27 cellular contexts compared by ENCODE assay signal in genomic region chr11:69272961-69273461, GRCh38. TPM values are rescaled to one million over a fixed set of nuclear protein-coding genes. Genes with fewer than 3 reads are reported as not detected.
DNase-seq lines count a peak whose midpoint lies in the region; ATAC-seq, FAIRE-seq and TF ChIP-seq lines count a peak whose summit lies in the region.
"Had no signal": no experiment of that assay in that cellular context is flagged by ENCODE, and none has a peak within 500 bp of the region (broad histone marks: within the 10 kb centered on the region; RNA-seq: fewer than 3 reads in every experiment).

No MANE protein-coding gene starts in this region.

- BruUV-seq in HepG2 (replicated peaks; lab: Mats Ljungman, UMichigan), result no TSS peak

- no peak overlapping the region for H3K9ac ChIP-seq in HepG2 (ENCODE audit: insufficient read depth, low read depth, low read length)

- no peak for FAIRE-seq in HepG2 (lab: Jason Lieb, UNC)
- FAIRE-seq in small intestine (lab: Jason Lieb, UNC), result no peak
- FAIRE-seq: GM12891, H1 had no signal

- H4K20me1 ChIP-seq in HepG2 (ENCODE audit: insufficient read depth, low read length), result 0 out of 2 replicates have a peak, but pooled peaks cover 3% of the 10 kb centered on the region

- no peak for ATAC-seq in body of pancreas
- ATAC-seq in HepG2, result peak; percentile 28; the same call in 2 of the 3 replicates
- ATAC-seq in stimulated activated memory B cell treated with anti-CD40 and anti-IgM and Interleukin-4, amounts not matched to agents 10 μg/mL and 1 μg/mL and 100 μg/mL, for 72 hours, result no peak
- no peak for ATAC-seq in HG03159 (IDR thresholded peaks at IDR 0.05; ENCODE audit: unreplicated experiment)

- TF ChIP-seq CTCF in body of pancreas (IDR thresholded peaks at IDR 0.05) (no peak), esophagus squamous epithelium (IDR thresholded peaks at IDR 0.05) (no peak), HepG2 (CRISPR knock-in tag; IDR thresholded peaks at IDR 0.05) (no peak), spleen (IDR thresholded peaks at IDR 0.05 in 8 of 11, conservative IDR thresholded peaks at IDR 0.05 in 3 of 11) (no peak)

- H3K4me1 ChIP-seq in body of pancreas, result peaks cover 50% of the 10 kb centered on the region
- peaks cover 8 to 57% (median 19%) of the 10 kb centered on the region in 3 donors for H3K4me1 ChIP-seq in esophagus squamous epithelium
- peaks cover 36% of the 10 kb centered on the region for H3K4me1 ChIP-seq in HepG2 (ENCODE audit: insufficient read depth, low read length)
- peaks cover 0 to 12% (median 4%) of the 10 kb centered on the region in 6 donors for H3K4me1 ChIP-seq in spleen
- H3K4me1 ChIP-seq in small intestine (ENCODE audit: control insufficient read depth in 2 of 2, insufficient read depth in 1 of 2, low read depth in 1 of 2, low read length in 1 of 2), result peaks cover 0 to 6% of the 10 kb centered on the region in 2 donors
- H3K4me1 ChIP-seq: BE2C had no signal

- no peaks in the 10 kb centered on the region for H3K79me2 ChIP-seq in HepG2 (ENCODE audit: insufficient read depth, low read length)

- in situ Hi-C loops in HepG2 (cut with HindIII; ENCODE audit: extremely low pct_ligation_motif_present, low pct_unique_long_range_greater_than_20kb), result loop anchor here (10.0 kb wide), 1 partner anchor 58 kb away; no protein-coding TSS in a partner anchor

- H3K27ac Mint-ChIP-seq in stimulated activated memory B cell treated with anti-CD40 and anti-IgM and Interleukin-4, amounts not matched to agents 10 μg/mL and 1 μg/mL and 100 μg/mL, for 72 hours, result no peak overlapping the region
- H3K27ac Mint-ChIP-seq: CD14-positive monocyte; CD8-positive, alpha-beta memory T cell; IgD-negative memory B cell had no signal

- POLR2A ChIA-PET in HepG2 (lab: Yijun Ruan, JAX), result no interaction called here

- H3K9me3 ChIP-seq in body of pancreas (no peaks in the 10 kb centered on the region), esophagus squamous epithelium (no peaks in the 10 kb centered on the region), HepG2 (ENCODE audit: low read length) (no peaks in the 10 kb centered on the region), spleen (no peaks in the 10 kb centered on the region), small intestine (ENCODE audit: control insufficient read depth, low read depth) (no peaks in the 10 kb centered on the region)
- H3K9me3 ChIP-seq: BE2C had no signal

- H2AFZ ChIP-seq in HepG2 (ENCODE audit: low read length), result no peak overlapping the region
- H2AFZ ChIP-seq: PC-9 had no signal

- H3K4me1 Mint-ChIP-seq in stimulated activated memory B cell treated with anti-CD40 and anti-IgM and Interleukin-4, amounts not matched to agents 10 μg/mL and 1 μg/mL and 100 μg/mL, for 72 hours, result peaks cover 17% of the 10 kb centered on the region
- H3K4me1 Mint-ChIP-seq: CD14-positive monocyte; CD8-positive, alpha-beta memory T cell had no signal

- H3K27me3 ChIP-seq in body of pancreas, result no peaks in the 10 kb centered on the region
- H3K27me3 ChIP-seq in esophagus squamous epithelium, result no peaks in the 10 kb centered on the region
- H3K27me3 ChIP-seq in HepG2 (ENCODE audit: control insufficient read depth in 1 of 2, insufficient read depth in 2 of 2, low read length in 2 of 2), result peaks cover 7 to 35% of the 10 kb centered on the region in 2 experiments; a peak in 3 of 5 replicates
- peaks cover 0 to 8% (median 0%) of the 10 kb centered on the region in 7 donors for H3K27me3 ChIP-seq in spleen (replicated peaks in 1 of 7)
- no peaks in the 10 kb centered on the region for H3K27me3 ChIP-seq in small intestine (ENCODE audit: control insufficient read depth in 2 of 2, insufficient read depth in 2 of 2, low read length in 2 of 2)
- H3K27me3 ChIP-seq: BE2C had no signal

- 62 to 91% methylated on average over 7 to 15 of the region's 16 CpGs for WGBS in body of pancreas, 2 donors
- WGBS in esophagus squamous epithelium, 2 donors, result 0 to 43% methylated on average over 1 to 2 of the region's 16 CpGs
- WGBS in HepG2 (ENCODE audit: low lambda C conversion rate), result 24% methylated on average over 2 of the region's 16 CpGs
- WGBS in spleen, 5 donors, result 88 to 96% (median 90%) methylated on average over 2 to 16 of the region's 16 CpGs
- WGBS in small intestine, 3 donors, result 80 to 83% (median 81%) methylated on average over 16 of the region's 16 CpGs

- DNase-seq in body of pancreas (no peak), esophagus squamous epithelium (lab: John Stamatoyannopoulos, UW) (no peak), HepG2 (ENCODE audit: low spot score) (no peak), spleen (peak; percentile 54), DMS53 (lab: John Stamatoyannopoulos, UW) (no peak), small intestine (no peak)
- DNase-seq: BE2C; CD8-positive, alpha-beta memory T cell; DMS 273 treated with DMSO at 0.1 percent for 48 hours; DMS79 treated with DMSO at 0.1 percent for 48 hours; GF-D8; HCEC 1CT; NCI-H1048; NCI-H1417; NCI-H1694; NCI-H2029 treated with DMSO at 0.1 percent for 48 hours; NCI-H446 treated with DMSO at 0.1 percent for 48 hours; NCI-H526; NCI-H82; PC-9; Right ventricle myocardium superior had no signal

- intact Hi-C loops in body of pancreas (cut with DNase I) (no loop called here), esophagus squamous epithelium (cut with DNase I) (no loop called here), HepG2 (cut with micrococcal nuclease; ENCODE audit: unreplicated experiment) (no loop called here), spleen (cut with DNase I; ENCODE audit: low total_unique reads) (no loop called here)

- CTCF ChIA-PET in HepG2 (lab: Yijun Ruan, JAX; ENCODE audit: low intra/inter-chr PET ratio, low total read pairs), result no interaction called here

- H3K36me3 ChIP-seq in body of pancreas (replicated peaks in 1 of 2; ENCODE audit: insufficient read depth in 1 of 2, low read depth in 2 of 2) (no peaks in the 10 kb centered on the region), esophagus squamous epithelium (no peaks in the 10 kb centered on the region), HepG2 (replicated peaks in 1 of 2; ENCODE audit: control insufficient read depth in 1 of 2, insufficient read depth in 2 of 2, low read length in 2 of 2) (no peaks in the 10 kb centered on the region), spleen (no peaks in the 10 kb centered on the region), small intestine (ENCODE audit: control insufficient read depth in 2 of 2, insufficient read depth in 2 of 2, low read length in 2 of 2) (no peaks in the 10 kb centered on the region)
- H3K36me3 ChIP-seq: BE2C had no signal

- H3K4me3 Mint-ChIP-seq in stimulated activated memory B cell treated with anti-CD40 and anti-IgM and Interleukin-4, amounts not matched to agents 10 μg/mL and 1 μg/mL and 100 μg/mL, for 72 hours, result no peak overlapping the region
- H3K4me3 Mint-ChIP-seq: CD14-positive monocyte; CD8-positive, alpha-beta memory T cell; IgD-negative memory B cell had no signal

- H3K4me2 ChIP-seq in HepG2 (ENCODE audit: low read depth, low read length), result no peak overlapping the region

- peak overlapping the region; percentile 88 to 94 (median 90) for H3K27ac ChIP-seq in body of pancreas
- peak overlapping the region in 3 of 4 donors; percentile 80 to 91 (median 81) for H3K27ac ChIP-seq in esophagus squamous epithelium
- no peak overlapping the region for H3K27ac ChIP-seq in HepG2 (ENCODE audit: extremely low read length, insufficient read depth, low read length)
- H3K27ac ChIP-seq in spleen, result no peak overlapping the region
- H3K27ac ChIP-seq in small intestine (ENCODE audit: low read depth in 1 of 2, low read length in 1 of 2), result no peak overlapping the region

- peaks cover 10% of the 10 kb centered on the region for H3K9me3 Mint-ChIP-seq in stimulated activated memory B cell treated with anti-CD40 and anti-IgM and Interleukin-4, amounts not matched to agents 10 μg/mL and 1 μg/mL and 100 μg/mL, for 72 hours
- H3K9me3 Mint-ChIP-seq: CD8-positive, alpha-beta memory T cell; IgD-negative memory B cell had no signal

- H3K4me3 ChIP-seq in body of pancreas (no peak overlapping the region), esophagus squamous epithelium (no peak overlapping the region), HepG2 (replicated peaks in 1 of 3; ENCODE audit: insufficient read depth in 1 of 3, low read depth in 2 of 3, low read length in 3 of 3) (no peak overlapping the region), spleen (no peak overlapping the region), small intestine (ENCODE audit: low read depth in 1 of 2, low read length in 2 of 2) (no peak overlapping the region)
- H3K4me3 ChIP-seq: PC-9 had no signal

- TF ChIP-seq EP300 in HepG2 (IDR thresholded peaks at IDR 0.05; ENCODE audit: low read depth in 2 of 2, low read length in 2 of 2) (no peak), HepG2 (CRISPR knock-in tag; IDR thresholded peaks at IDR 0.05; ENCODE audit: borderline replicate concordance) (no peak)

- H3K27me3 Mint-ChIP-seq in stimulated activated memory B cell treated with anti-CD40 and anti-IgM and Interleukin-4, amounts not matched to agents 10 μg/mL and 1 μg/mL and 100 μg/mL, for 72 hours, result peaks cover 10% of the 10 kb centered on the region
- H3K27me3 Mint-ChIP-seq: IgD-negative memory B cell had no signal

- TF ChIP-seq POLR2A in body of pancreas (IDR thresholded peaks at IDR 0.05) (no peak), esophagus squamous epithelium (IDR thresholded peaks at IDR 0.05) (no peak), HepG2 (IDR thresholded peaks at IDR 0.05; ENCODE audit: insufficient read depth in 1 of 2, low read depth in 2 of 2, low read length in 2 of 2) (no peak), spleen (IDR thresholded peaks at IDR 0.05) (no peak)

- TF ChIP-seq RAD21 in HepG2 (CRISPR knock-in tag; IDR thresholded peaks at IDR 0.05), result no peak

- no peaks in the 10 kb centered on the region for H3K36me3 Mint-ChIP-seq in stimulated activated memory B cell treated with anti-CD40 and anti-IgM and Interleukin-4, amounts not matched to agents 10 μg/mL and 1 μg/mL and 100 μg/mL, for 72 hours
- H3K36me3 Mint-ChIP-seq: CD14-positive monocyte; CD8-positive, alpha-beta memory T cell; IgD-negative memory B cell had no signal

RNA-seq across cellular contexts. Expression of gene MYEOV, which starts 20.9 kb away (rescaled TPM):
- total RNA-seq in body of pancreas (1 to 10 TPM; 2.3 to 7.0 TPM), esophagus squamous epithelium (10 to 100 TPM in 3 of 4 donors, 1 to 10 TPM in 1; 5.7 to 24.6 (median 20.2) TPM), HepG2 (2016; rRNA removed; fragmentation: Illumina TruSeq; extraction: Trizol) (0.17 and 0.33 TPM in 2 replicates), spleen (1 to 10 TPM in 2 of 7 donors, under 1 TPM in 3, not detected in 2; 0.36 to 1.4 (median 0.52) TPM)
- total RNA-seq in HepG2 (2016; cell fraction: cytosol; rRNA removed; fragmentation: Illumina TruSeq; extraction: Trizol; ENCODE audit: low read depth), result 0.40 TPM in 1 of 2 replicates, not detected in the other
- total RNA-seq in HepG2 (2016; cell fraction: insoluble cytoplasmic fraction; rRNA removed; fragmentation: Illumina TruSeq; extraction: Trizol), result 0.30 and 0.54 TPM in 2 replicates
- total RNA-seq in HepG2 (2016; cell fraction: membrane; rRNA removed; fragmentation: Illumina TruSeq; extraction: Trizol), result 0.28 and 0.34 TPM in 2 replicates
- 0.28 and 0.60 TPM in 2 replicates for total RNA-seq in HepG2 (2016; cell fraction: nucleus; rRNA removed; fragmentation: Illumina TruSeq; extraction: Trizol)
- polyA plus RNA-seq in HepG2 (2011; rRNA removed) (1.6 and 1.8 TPM in 2 replicates), spleen (under 1 TPM; 0.06 to 0.43 (median 0.12) TPM), small intestine (1 to 10 TPM in 2 of 3 donors, under 1 TPM in 1; 0.67 to 3.6 (median 2.4) TPM)
- polyA plus RNA-seq in HepG2 (2011; cell fraction: cytosol; rRNA removed), result 1.0 and 1.6 TPM in 2 replicates
- 1.6 and 2.7 TPM in 2 replicates for polyA plus RNA-seq in HepG2 (2011; cell fraction: nucleus; rRNA removed)
- 0.12 and 0.20 TPM in 2 replicates for polyA plus RNA-seq in HepG2 (2012)
- polyA plus RNA-seq in HepG2 (2016; cell fraction: cytosol; fragmentation: Illumina TruSeq; extraction: Trizol; ENCODE audit: low read depth), result 0.37 and 0.49 TPM in 2 replicates
- polyA plus RNA-seq in HepG2 (2016; cell fraction: insoluble cytoplasmic fraction; fragmentation: Illumina TruSeq; extraction: Trizol; ENCODE audit: low read depth), result 0.14 and 0.45 TPM in 2 replicates
- 0.34 and 0.61 TPM in 2 replicates for polyA plus RNA-seq in HepG2 (2016; cell fraction: membrane; fragmentation: Illumina TruSeq; extraction: Trizol; ENCODE audit: low read depth)
- polyA plus RNA-seq in HepG2 (2016; cell fraction: nucleus; fragmentation: Illumina TruSeq; extraction: Trizol; ENCODE audit: insufficient read depth, low read depth), result 0.39 TPM in 1 of 2 replicates, not detected in the other
- 0.58 and 2.6 TPM in 2 replicates for polyA minus RNA-seq in HepG2 (2011; rRNA and poly(A)+ RNA removed; ENCODE audit: low replicate concordance)
- 0.35 and 0.79 TPM in 2 replicates for polyA minus RNA-seq in HepG2 (2011; cell fraction: cytosol; rRNA and poly(A)+ RNA removed)
- polyA minus RNA-seq in HepG2 (2011; cell fraction: nucleus; rRNA and poly(A)+ RNA removed), result 1.8 and 1.9 TPM in 2 replicates
- total RNA-seq: Right ventricle myocardium superior had no signal
- polyA plus RNA-seq: CD14-positive monocyte; CD8-positive, alpha-beta memory T cell had no signal

Comparison
In these comparisons a context has a peak if more than half of its experiments do, and no peak if none do; other contexts are left out.
1. H3K27ac ChIP-seq: peak in body of pancreas (4 of 4) and esophagus squamous epithelium (3 of 4); none in HepG2 (single experiment), spleen (0 of 8) and small intestine (0 of 2).